In the genomic region with DNA sequence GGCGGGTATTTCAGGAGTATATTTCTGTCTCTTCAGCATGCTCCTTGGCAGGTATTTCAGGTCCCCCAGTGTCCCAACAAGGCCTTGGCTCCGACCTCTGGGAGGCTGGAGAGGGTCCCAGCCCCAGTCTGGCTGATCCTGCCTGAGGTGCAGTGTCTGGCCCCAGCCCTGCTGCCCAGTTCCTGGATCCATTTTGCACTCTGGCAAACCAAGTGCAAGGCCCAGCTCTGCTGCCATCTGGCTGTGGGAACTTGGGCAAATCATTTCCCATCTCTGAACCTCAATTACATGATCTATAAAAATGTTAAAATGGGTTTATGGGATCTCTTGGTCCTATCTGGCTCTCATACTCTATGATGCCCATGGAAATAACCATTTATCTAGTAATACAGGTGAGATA, we compare ENCODE assay signal across 2 cellular contexts.
A peak's percentile ranks its signal among the peaks of the same experiment; 100 is the strongest.
TF ChIP-seq lines count a peak whose summit lies in the region.

No MANE protein-coding gene starts in this region.

TF ChIP-seq in IMR-90, 13 proteins besides CTCF, POLR2A, EP300 and RAD21:
- TF ChIP-seq SMC3 (IDR thresholded peaks at IDR 0.05; ENCODE audit: low read depth, low read length): peak; percentile 43
- no peak for TF ChIP-seq MAZ (IDR thresholded peaks at IDR 0.05; ENCODE audit: borderline replicate concordance, low read depth, low read length)
- TF ChIP-seq RCOR1 (IDR thresholded peaks at IDR 0.05; ENCODE audit: insufficient replicate concordance, low read length): no peak

TF ChIP-seq in HepG2, 621 proteins besides CTCF, POLR2A, EP300 and RAD21:
- TF ChIP-seq STAG1 (CRISPR knock-in tag; IDR thresholded peaks at IDR 0.05) (peak; percentile 54), SUZ12 (IDR thresholded peaks at IDR 0.05; ENCODE audit: low read depth, low read length) (no peak)
